ENCODE assay signal across 1 cellular context in the genomic region with DNA sequence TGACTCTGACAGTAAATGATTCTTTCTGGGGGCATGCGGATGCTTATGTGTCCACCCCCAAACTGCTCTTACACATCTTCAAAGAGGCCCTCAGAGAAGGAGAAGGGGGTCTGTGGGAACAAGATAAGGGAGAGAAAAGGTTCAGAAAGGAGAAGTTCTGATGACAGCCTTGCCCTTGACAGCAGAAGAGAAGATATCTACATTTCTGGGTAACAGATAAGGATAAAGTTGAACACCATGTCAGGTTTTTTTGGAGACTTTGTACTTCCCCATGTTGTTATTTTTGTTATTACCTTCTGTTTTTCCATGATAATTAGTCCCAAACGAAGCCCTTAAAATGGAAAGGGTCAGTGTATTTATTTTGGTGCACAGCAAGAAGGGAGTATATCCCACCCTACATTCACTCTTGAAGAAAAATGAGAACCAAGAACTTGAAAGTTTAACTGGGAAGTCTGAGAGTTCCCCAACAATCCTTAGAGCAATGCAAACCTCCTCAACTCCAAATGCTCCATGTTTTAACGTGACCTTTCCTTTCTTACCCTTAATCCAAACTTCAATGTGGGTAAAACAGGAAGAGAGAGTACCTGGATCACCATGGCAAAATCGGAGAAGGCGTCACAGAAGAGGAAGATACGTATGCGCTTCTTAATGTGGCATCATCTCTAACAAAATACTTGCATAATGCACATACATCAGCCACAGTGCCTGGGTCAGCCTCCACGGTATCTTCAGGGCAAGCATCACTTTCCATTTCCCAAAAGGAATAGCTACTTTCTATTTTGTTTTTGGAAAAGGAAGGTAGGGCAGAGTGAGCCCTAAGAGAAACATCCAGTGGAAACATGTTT.
TF ChIP-seq lines count a peak whose summit lies in the region.

No MANE protein-coding gene starts in this region.

TF ChIP-seq in K562, 482 proteins besides CTCF, POLR2A, EP300 and RAD21 (continued from another document and continues in another):
- TF ChIP-seq, protein P1, sequence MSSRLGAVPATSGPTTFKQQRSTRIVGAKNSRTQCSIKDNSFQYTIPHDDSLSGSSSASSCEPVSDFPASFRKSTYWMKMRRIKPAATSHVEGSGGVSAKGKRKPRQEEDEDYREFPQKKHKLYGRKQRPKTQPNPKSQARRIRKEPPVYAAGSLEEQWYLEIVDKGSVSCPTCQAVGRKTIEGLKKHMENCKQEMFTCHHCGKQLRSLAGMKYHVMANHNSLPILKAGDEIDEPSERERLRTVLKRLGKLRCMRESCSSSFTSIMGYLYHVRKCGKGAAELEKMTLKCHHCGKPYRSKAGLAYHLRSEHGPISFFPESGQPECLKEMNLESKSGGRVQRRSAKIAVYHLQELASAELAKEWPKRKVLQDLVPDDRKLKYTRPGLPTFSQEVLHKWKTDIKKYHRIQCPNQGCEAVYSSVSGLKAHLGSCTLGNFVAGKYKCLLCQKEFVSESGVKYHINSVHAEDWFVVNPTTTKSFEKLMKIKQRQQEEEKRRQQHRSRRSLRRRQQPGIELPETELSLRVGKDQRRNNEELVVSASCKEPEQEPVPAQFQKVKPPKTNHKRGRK (tag; IDR thresholded peaks at IDR 0.05): no peak
- TF ChIP-seq, protein P2, sequence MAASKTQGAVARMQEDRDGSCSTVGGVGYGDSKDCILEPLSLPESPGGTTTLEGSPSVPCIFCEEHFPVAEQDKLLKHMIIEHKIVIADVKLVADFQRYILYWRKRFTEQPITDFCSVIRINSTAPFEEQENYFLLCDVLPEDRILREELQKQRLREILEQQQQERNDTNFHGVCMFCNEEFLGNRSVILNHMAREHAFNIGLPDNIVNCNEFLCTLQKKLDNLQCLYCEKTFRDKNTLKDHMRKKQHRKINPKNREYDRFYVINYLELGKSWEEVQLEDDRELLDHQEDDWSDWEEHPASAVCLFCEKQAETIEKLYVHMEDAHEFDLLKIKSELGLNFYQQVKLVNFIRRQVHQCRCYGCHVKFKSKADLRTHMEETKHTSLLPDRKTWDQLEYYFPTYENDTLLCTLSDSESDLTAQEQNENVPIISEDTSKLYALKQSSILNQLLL (CRISPR knock-in tag; IDR thresholded peaks at IDR 0.05; ENCODE audit: borderline replicate concordance): no peak
- TF ChIP-seq NR3C1 (CRISPR knock-in tag; IDR thresholded peaks at IDR 0.05): no peak
- TF ChIP-seq PML (IDR thresholded peaks at IDR 0.05; ENCODE audit: low read length): peak; percentile 94
- TF ChIP-seq ETV5 (CRISPR knock-in tag; IDR thresholded peaks at IDR 0.05; ENCODE audit: low read depth): no peak
- no peak for TF ChIP-seq MTF1 (CRISPR knock-in tag; IDR thresholded peaks at IDR 0.05; ENCODE audit: borderline replicate concordance)
- peak; percentile 54; the same call in 1 of the 2 replicates for TF ChIP-seq NFRKB (IDR thresholded peaks at IDR 0.05; ENCODE audit: low read depth)
- TF ChIP-seq MEIS2 (IDR thresholded peaks at IDR 0.05; ENCODE audit: partially characterized antibody): peak; percentile 96
- no peak for TF ChIP-seq ETV1 (tag; conservative IDR thresholded peaks at IDR 0.05; ENCODE audit: low read depth)
- TF ChIP-seq TFAM (CRISPR knock-in tag; conservative IDR thresholded peaks at IDR 0.05): no peak
- TF ChIP-seq RBM14 (IDR thresholded peaks at IDR 0.05; ENCODE audit: borderline replicate concordance, insufficient read depth, low read depth, low read length): no peak
- no peak for TF ChIP-seq ZNF57 (CRISPR knock-in tag; IDR thresholded peaks at IDR 0.05)
- TF ChIP-seq TSC22D4 (tag; IDR thresholded peaks at IDR 0.05): no peak
- peak; percentile 73 for TF ChIP-seq MYC (IDR thresholded peaks at IDR 0.05; ENCODE audit: low read depth, low read length)
- no peak for TF ChIP-seq MYC (CRISPR knock-in tag; IDR thresholded peaks at IDR 0.05; ENCODE audit: borderline replicate concordance, low read depth)
- TF ChIP-seq YBX1 (IDR thresholded peaks at IDR 0.05): no peak
- TF ChIP-seq, protein P3, sequence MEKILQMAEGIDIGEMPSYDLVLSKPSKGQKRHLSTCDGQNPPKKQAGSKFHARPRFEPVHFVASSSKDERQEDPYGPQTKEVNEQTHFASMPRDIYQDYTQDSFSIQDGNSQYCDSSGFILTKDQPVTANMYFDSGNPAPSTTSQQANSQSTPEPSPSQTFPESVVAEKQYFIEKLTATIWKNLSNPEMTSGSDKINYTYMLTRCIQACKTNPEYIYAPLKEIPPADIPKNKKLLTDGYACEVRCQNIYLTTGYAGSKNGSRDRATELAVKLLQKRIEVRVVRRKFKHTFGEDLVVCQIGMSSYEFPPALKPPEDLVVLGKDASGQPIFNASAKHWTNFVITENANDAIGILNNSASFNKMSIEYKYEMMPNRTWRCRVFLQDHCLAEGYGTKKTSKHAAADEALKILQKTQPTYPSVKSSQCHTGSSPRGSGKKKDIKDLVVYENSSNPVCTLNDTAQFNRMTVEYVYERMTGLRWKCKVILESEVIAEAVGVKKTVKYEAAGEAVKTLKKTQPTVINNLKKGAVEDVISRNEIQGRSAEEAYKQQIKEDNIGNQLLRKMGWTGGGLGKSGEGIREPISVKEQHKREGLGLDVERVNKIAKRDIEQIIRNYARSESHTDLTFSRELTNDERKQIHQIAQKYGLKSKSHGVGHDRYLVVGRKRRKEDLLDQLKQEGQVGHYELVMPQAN (IDR thresholded peaks at IDR 0.05; ENCODE audit: borderline replicate concordance): no peak
- TF ChIP-seq E2F3 (CRISPR knock-in tag; IDR thresholded peaks at IDR 0.05): no peak
- TF ChIP-seq, protein P4, sequence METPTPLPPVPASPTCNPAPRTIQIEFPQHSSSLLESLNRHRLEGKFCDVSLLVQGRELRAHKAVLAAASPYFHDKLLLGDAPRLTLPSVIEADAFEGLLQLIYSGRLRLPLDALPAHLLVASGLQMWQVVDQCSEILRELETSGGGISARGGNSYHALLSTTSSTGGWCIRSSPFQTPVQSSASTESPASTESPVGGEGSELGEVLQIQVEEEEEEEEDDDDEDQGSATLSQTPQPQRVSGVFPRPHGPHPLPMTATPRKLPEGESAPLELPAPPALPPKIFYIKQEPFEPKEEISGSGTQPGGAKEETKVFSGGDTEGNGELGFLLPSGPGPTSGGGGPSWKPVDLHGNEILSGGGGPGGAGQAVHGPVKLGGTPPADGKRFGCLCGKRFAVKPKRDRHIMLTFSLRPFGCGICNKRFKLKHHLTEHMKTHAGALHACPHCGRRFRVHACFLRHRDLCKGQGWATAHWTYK (CRISPR knock-in tag; IDR thresholded peaks at IDR 0.05): no peak
- TF ChIP-seq BDP1 (IDR thresholded peaks at IDR 0.05; ENCODE audit: insufficient read depth, insufficient read length): no peak
- TF ChIP-seq, protein P5, sequence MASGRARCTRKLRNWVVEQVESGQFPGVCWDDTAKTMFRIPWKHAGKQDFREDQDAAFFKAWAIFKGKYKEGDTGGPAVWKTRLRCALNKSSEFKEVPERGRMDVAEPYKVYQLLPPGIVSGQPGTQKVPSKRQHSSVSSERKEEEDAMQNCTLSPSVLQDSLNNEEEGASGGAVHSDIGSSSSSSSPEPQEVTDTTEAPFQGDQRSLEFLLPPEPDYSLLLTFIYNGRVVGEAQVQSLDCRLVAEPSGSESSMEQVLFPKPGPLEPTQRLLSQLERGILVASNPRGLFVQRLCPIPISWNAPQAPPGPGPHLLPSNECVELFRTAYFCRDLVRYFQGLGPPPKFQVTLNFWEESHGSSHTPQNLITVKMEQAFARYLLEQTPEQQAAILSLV (tag; IDR thresholded peaks at IDR 0.05): no peak
- TF ChIP-seq SRSF1 (IDR thresholded peaks at IDR 0.05; ENCODE audit: low read depth, low read length): no peak
- TF ChIP-seq PHTF2 (CRISPR knock-in tag; IDR thresholded peaks at IDR 0.05): no peak
- peak; percentile 87; the same call in 1 of the 2 replicates for TF ChIP-seq HEY1 (CRISPR knock-in tag; IDR thresholded peaks at IDR 0.05; ENCODE audit: borderline replicate concordance)
- no peak for TF ChIP-seq SIN3B (IDR thresholded peaks at IDR 0.05; ENCODE audit: low read depth)
- TF ChIP-seq ZFP36 (IDR thresholded peaks at IDR 0.05; ENCODE audit: low read depth, low read length, partially characterized antibody): no peak
- no peak for TF ChIP-seq ZNF668 (CRISPR knock-in tag; IDR thresholded peaks at IDR 0.05)
- no peak for TF ChIP-seq BRD4 (IDR thresholded peaks at IDR 0.05)
- TF ChIP-seq, protein P6, sequence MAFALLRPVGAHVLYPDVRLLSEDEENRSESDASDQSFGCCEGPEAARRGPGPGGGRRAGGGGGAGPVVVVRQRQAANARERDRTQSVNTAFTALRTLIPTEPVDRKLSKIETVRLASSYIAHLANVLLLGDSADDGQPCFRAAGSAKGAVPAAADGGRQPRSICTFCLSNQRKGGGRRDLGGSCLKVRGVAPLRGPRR (CRISPR knock-in tag; IDR thresholded peaks at IDR 0.05): no peak; the same call in 1 of the 2 replicates
- TF ChIP-seq PHB (CRISPR knock-in tag; IDR thresholded peaks at IDR 0.05): no peak
- TF ChIP-seq FOSL1 (tag; conservative IDR thresholded peaks at IDR 0.05): peak; percentile 79
- no peak for TF ChIP-seq CBX1 (IDR thresholded peaks at IDR 0.05; ENCODE audit: low read depth)
- TF ChIP-seq, protein P7, sequence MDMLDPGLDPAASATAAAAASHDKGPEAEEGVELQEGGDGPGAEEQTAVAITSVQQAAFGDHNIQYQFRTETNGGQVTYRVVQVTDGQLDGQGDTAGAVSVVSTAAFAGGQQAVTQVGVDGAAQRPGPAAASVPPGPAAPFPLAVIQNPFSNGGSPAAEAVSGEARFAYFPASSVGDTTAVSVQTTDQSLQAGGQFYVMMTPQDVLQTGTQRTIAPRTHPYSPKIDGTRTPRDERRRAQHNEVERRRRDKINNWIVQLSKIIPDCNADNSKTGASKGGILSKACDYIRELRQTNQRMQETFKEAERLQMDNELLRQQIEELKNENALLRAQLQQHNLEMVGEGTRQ (CRISPR knock-in tag; IDR thresholded peaks at IDR 0.05): no peak
- TF ChIP-seq, protein P8, sequence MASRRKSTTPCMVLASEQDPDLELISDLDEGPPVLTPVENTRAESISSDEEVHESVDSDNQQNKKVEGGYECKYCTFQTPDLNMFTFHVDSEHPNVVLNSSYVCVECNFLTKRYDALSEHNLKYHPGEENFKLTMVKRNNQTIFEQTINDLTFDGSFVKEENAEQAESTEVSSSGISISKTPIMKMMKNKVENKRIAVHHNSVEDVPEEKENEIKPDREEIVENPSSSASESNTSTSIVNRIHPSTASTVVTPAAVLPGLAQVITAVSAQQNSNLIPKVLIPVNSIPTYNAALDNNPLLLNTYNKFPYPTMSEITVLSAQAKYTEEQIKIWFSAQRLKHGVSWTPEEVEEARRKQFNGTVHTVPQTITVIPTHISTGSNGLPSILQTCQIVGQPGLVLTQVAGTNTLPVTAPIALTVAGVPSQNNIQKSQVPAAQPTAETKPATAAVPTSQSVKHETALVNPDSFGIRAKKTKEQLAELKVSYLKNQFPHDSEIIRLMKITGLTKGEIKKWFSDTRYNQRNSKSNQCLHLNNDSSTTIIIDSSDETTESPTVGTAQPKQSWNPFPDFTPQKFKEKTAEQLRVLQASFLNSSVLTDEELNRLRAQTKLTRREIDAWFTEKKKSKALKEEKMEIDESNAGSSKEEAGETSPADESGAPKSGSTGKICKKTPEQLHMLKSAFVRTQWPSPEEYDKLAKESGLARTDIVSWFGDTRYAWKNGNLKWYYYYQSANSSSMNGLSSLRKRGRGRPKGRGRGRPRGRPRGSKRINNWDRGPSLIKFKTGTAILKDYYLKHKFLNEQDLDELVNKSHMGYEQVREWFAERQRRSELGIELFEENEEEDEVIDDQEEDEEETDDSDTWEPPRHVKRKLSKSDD (conservative IDR thresholded peaks at IDR 0.05; ENCODE audit: low read length): no peak
- TF ChIP-seq, protein P9, sequence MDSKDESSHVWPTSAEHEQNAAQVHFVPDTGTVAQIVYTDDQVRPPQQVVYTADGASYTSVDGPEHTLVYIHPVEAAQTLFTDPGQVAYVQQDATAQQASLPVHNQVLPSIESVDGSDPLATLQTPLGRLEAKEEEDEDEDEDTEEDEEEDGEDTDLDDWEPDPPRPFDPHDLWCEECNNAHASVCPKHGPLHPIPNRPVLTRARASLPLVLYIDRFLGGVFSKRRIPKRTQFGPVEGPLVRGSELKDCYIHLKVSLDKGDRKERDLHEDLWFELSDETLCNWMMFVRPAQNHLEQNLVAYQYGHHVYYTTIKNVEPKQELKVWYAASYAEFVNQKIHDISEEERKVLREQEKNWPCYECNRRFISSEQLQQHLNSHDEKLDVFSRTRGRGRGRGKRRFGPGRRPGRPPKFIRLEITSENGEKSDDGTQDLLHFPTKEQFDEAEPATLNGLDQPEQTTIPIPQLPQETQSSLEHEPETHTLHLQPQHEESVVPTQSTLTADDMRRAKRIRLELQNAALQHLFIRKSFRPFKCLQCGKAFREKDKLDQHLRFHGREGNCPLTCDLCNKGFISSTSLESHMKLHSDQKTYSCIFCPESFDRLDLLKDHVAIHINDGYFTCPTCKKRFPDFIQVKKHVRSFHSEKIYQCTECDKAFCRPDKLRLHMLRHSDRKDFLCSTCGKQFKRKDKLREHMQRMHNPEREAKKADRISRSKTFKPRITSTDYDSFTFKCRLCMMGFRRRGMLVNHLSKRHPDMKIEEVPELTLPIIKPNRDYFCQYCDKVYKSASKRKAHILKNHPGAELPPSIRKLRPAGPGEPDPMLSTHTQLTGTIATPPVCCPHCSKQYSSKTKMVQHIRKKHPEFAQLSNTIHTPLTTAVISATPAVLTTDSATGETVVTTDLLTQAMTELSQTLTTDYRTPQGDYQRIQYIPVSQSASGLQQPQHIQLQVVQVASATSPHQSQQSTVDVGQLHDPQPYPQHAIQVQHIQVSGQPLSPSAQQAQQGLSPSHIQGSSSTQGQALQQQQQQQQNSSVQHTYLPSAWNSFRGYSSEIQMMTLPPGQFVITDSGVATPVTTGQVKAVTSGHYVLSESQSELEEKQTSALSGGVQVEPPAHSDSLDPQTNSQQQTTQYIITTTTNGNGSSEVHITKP (IDR thresholded peaks at IDR 0.05; ENCODE audit: partially characterized antibody): peak; percentile 40
- TF ChIP-seq XRCC5 (IDR thresholded peaks at IDR 0.05; ENCODE audit: low read depth, low read length): no peak
- TF ChIP-seq RFX7 (CRISPR knock-in tag; IDR thresholded peaks at IDR 0.05): no peak
- TF ChIP-seq, protein P10, sequence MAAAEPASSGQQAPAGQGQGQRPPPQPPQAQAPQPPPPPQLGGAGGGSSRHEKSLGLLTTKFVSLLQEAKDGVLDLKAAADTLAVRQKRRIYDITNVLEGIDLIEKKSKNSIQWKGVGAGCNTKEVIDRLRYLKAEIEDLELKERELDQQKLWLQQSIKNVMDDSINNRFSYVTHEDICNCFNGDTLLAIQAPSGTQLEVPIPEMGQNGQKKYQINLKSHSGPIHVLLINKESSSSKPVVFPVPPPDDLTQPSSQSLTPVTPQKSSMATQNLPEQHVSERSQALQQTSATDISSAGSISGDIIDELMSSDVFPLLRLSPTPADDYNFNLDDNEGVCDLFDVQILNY (CRISPR knock-in tag; IDR thresholded peaks at IDR 0.05): no peak
- no peak for TF ChIP-seq PHF20 (IDR thresholded peaks at IDR 0.05; ENCODE audit: partially characterized antibody)
- TF ChIP-seq, protein P11, sequence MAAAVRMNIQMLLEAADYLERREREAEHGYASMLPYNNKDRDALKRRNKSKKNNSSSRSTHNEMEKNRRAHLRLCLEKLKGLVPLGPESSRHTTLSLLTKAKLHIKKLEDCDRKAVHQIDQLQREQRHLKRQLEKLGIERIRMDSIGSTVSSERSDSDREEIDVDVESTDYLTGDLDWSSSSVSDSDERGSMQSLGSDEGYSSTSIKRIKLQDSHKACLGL (CRISPR knock-in tag; IDR thresholded peaks at IDR 0.05; ENCODE audit: borderline replicate concordance, poor library complexity, severe bottlenecking): no peak
- no peak for TF ChIP-seq ARHGAP35 (IDR thresholded peaks at IDR 0.05; ENCODE audit: partially characterized antibody)
- no peak for TF ChIP-seq ZNF785 (CRISPR knock-in tag; IDR thresholded peaks at IDR 0.05)
- TF ChIP-seq SAFB2 (IDR thresholded peaks at IDR 0.05; ENCODE audit: borderline replicate concordance, low read depth, low read length, severe bottlenecking): no peak
- TF ChIP-seq HNRNPUL1 (IDR thresholded peaks at IDR 0.05; ENCODE audit: low read length): no peak
- no peak for TF ChIP-seq DNMT1 (IDR thresholded peaks at IDR 0.05)
